Comparison of ENCODE assay signal across 11 cellular contexts in genomic region chr9:120610975-120611689, GRCh38. TPM values are rescaled to one million over a fixed set of nuclear protein-coding genes. Genes with fewer than 3 reads are reported as not detected.
A peak's percentile ranks its signal among the peaks of the same experiment; 100 is the strongest.
DNase-seq lines count a peak whose midpoint lies in the region; ATAC-seq and TF ChIP-seq lines count a peak whose summit lies in the region.
"Had no signal": no experiment of that assay in that cellular context is flagged by ENCODE, and none has a peak within 500 bp of the region (broad histone marks: within the 10 kb centered on the region; RNA-seq: fewer than 3 reads in every experiment).

No MANE protein-coding gene starts in this region.

- H3K27ac Mint-ChIP-seq in MCF 10A (ENCODE audit: low read depth, unreplicated experiment) (no peak overlapping the region), mesothelial cell of epicardium (no peak overlapping the region)

- CTCF ChIA-PET in mammary epithelial cell (lab: Charles Lee; ENCODE audit: low non-redundant PET) = interaction anchor here (0.8 kb wide), 1 partner anchor 78 kb away, joined by 4 read pairs; no protein-coding TSS in a partner anchor
- CTCF ChIA-PET in MCF 10A (lab: Yijun Ruan, JAX) = interaction anchor here (0.5 to 3.1 kb wide), 6 partner anchors 12 to 455 kb away, joined by 3 to 9 read pairs (median 3); no protein-coding TSS in a partner anchor

- H3K9me3 ChIP-seq in mammary epithelial cell (replicated peaks; ENCODE audit: insufficient read depth, low read length) = no peaks in the 10 kb centered on the region
- H3K9me3 ChIP-seq in OCI-LY1 (ENCODE audit: low read length) = no peaks in the 10 kb centered on the region
- H3K9me3 ChIP-seq: testis had no signal

- no peaks in the 10 kb centered on the region for H3F3A ChIP-seq in OCI-LY1 (ENCODE audit: insufficient read depth, low read length)

- H3K4me2 ChIP-seq in mammary epithelial cell (ENCODE audit: insufficient read depth, low read depth, low read length) = peak overlapping the region; percentile 63
- no peak overlapping the region for H3K4me2 ChIP-seq in OCI-LY1 (ENCODE audit: low read length)

- H4K20me1 ChIP-seq in mammary epithelial cell (ENCODE audit: insufficient read depth, low read length) (no peaks in the 10 kb centered on the region), OCI-LY1 (ENCODE audit: insufficient read depth, low read length) (no peaks in the 10 kb centered on the region)

- H3K27me3 ChIP-seq in mammary epithelial cell (ENCODE audit: insufficient read depth, low read length) (no peaks in the 10 kb centered on the region), OCI-LY1 (ENCODE audit: insufficient read depth, low read length) (no peaks in the 10 kb centered on the region)
- H3K27me3 ChIP-seq: testis had no signal

- H3K36me3 ChIP-seq in mammary epithelial cell (ENCODE audit: insufficient read depth, low read length) = peaks cover 2% of the 10 kb centered on the region
- peaks cover 12% of the 10 kb centered on the region; the same call in 1 of the 2 replicates for H3K36me3 ChIP-seq in OCI-LY1 (ENCODE audit: insufficient read depth, low read length)

- H3K4me1 ChIP-seq in mammary epithelial cell (ENCODE audit: insufficient read depth, low read length) = peaks cover 52% of the 10 kb centered on the region
- H3K4me1 ChIP-seq in OCI-LY1 (ENCODE audit: insufficient read depth, low read length, severe bottlenecking) = no peaks in the 10 kb centered on the region
- H3K4me1 ChIP-seq: testis had no signal

- TF ChIP-seq CTCF in mammary epithelial cell (conservative IDR thresholded peaks at IDR 0.05 in 1 of 2, IDR thresholded peaks at IDR 0.05 in 1 of 2; ENCODE audit: extremely low read depth in 1 of 2, insufficient read depth in 1 of 2, low read depth in 1 of 2, low read length in 2 of 2) = peak; percentile 43 to 45
- no peak for TF ChIP-seq CTCF in MCF 10A (IDR thresholded peaks at IDR 0.05; ENCODE audit: unreplicated experiment)
- TF ChIP-seq CTCF in OCI-LY1 (IDR thresholded peaks at IDR 0.05; ENCODE audit: low read length) = peak; percentile 24; the same call in 1 of the 2 replicates
- TF ChIP-seq CTCF in epithelial cell of proximal tubule (conservative IDR thresholded peaks at IDR 0.05; ENCODE audit: low read depth, low read length) = peak; percentile 34
- TF ChIP-seq CTCF in retinal pigment epithelial cell (conservative IDR thresholded peaks at IDR 0.05; ENCODE audit: low read depth, low read length) = peak; percentile 33
- no peak for TF ChIP-seq CTCF in mesothelial cell of epicardium (IDR thresholded peaks at IDR 0.05; ENCODE audit: unreplicated experiment)

- intact Hi-C loops in mammary epithelial cell (cut with micrococcal nuclease) (loop anchor here (2.0 to 10.0 kb wide), 2 partner anchors 78 to 234 kb away; partner anchors contain the start of gene PSMD5), MCF 10A (cut with micrococcal nuclease) (no loop called here)

- in situ Hi-C loops in mammary epithelial cell (cut with MboI; ENCODE audit: low sequenced_read_pairs in 2 of 2) = loop anchor here in 1 of 2 donors (25.0 kb wide), 1 partner anchor 326 kb away; the partner anchor contains the start of gene TRAF1

- POLR2A ChIA-PET in MCF 10A (lab: Yijun Ruan, JAX) = interaction anchor here (0.7 kb wide), 1 partner anchor 98 kb away, joined by 4 read pairs; no protein-coding TSS in a partner anchor

- BruUV-seq in mammary epithelial cell (replicated peaks; lab: Mats Ljungman, UMichigan) (no TSS peak), MCF 10A (replicated peaks; lab: Mats Ljungman, UMichigan) (no TSS peak)

- H3K4me3 ChIP-seq in mammary epithelial cell (replicated peaks in 1 of 3; ENCODE audit: insufficient read depth in 1 of 3, low read depth in 2 of 3, low read length in 3 of 3) (no peak overlapping the region), OCI-LY1 (ENCODE audit: low read depth, low read length, poor library complexity, severe bottlenecking) (no peak overlapping the region), epithelial cell of proximal tubule (ENCODE audit: low read depth, low read length) (no peak overlapping the region), retinal pigment epithelial cell (ENCODE audit: low read length) (no peak overlapping the region)
- H3K4me3 ChIP-seq: testis had no signal

- no peaks in the 10 kb centered on the region for H3K79me2 ChIP-seq in mammary epithelial cell (ENCODE audit: insufficient read depth, low read length)
- no peaks in the 10 kb centered on the region for H3K79me2 ChIP-seq in OCI-LY1 (ENCODE audit: insufficient read depth, low read length)

- H3K4me1 Mint-ChIP-seq in MCF 10A (ENCODE audit: insufficient read depth, unreplicated experiment) = peaks cover 20% of the 10 kb centered on the region
- H3K4me1 Mint-ChIP-seq in mesothelial cell of epicardium = no peaks in the 10 kb centered on the region
- H3K4me1 Mint-ChIP-seq: naive B cell had no signal

- peaks cover 9% of the 10 kb centered on the region for H3K9me3 Mint-ChIP-seq in MCF 10A (ENCODE audit: unreplicated experiment)
- peaks cover 5% of the 10 kb centered on the region for H3K9me3 Mint-ChIP-seq in mesothelial cell of epicardium
- H3K9me3 Mint-ChIP-seq: naive B cell had no signal

- H3K9me2 ChIP-seq in OCI-LY1 (ENCODE audit: low read depth, low read length) = no peaks in the 10 kb centered on the region

- peaks cover 9% of the 10 kb centered on the region for H3K36me3 Mint-ChIP-seq in MCF 10A (ENCODE audit: insufficient read depth, unreplicated experiment)
- peaks cover 20% of the 10 kb centered on the region for H3K36me3 Mint-ChIP-seq in mesothelial cell of epicardium

- DNase-seq in mammary epithelial cell (peak; percentile 83), MCF 10A (ENCODE audit: unreplicated experiment) (no peak), epithelial cell of proximal tubule (ENCODE audit: low read depth) (peak; percentile 10), retinal pigment epithelial cell (ENCODE audit: low read depth) (no peak), mesothelial cell of epicardium (ENCODE audit: low spot score in 2 of 2, unreplicated experiment in 2 of 2) (no peak)
- DNase-seq: C1 segment of cervical spinal cord, naive B cell, testis had no signal

- ATAC-seq in GM19035 (IDR thresholded peaks at IDR 0.05; ENCODE audit: unreplicated experiment) (no peak), HG03159 (IDR thresholded peaks at IDR 0.05; ENCODE audit: unreplicated experiment) (no peak)

- H3K9ac ChIP-seq in mammary epithelial cell (ENCODE audit: insufficient read depth, low read length) = peak overlapping the region; percentile 39
- no peak overlapping the region for H3K9ac ChIP-seq in OCI-LY1 (ENCODE audit: low read length)

- H3K27me3 Mint-ChIP-seq in MCF 10A (ENCODE audit: insufficient read depth, unreplicated experiment) (no peaks in the 10 kb centered on the region), mesothelial cell of epicardium (ENCODE audit: low read depth) (no peaks in the 10 kb centered on the region)
- H3K27me3 Mint-ChIP-seq: naive B cell had no signal

- H3K4me3 Mint-ChIP-seq in MCF 10A (ENCODE audit: unreplicated experiment) (no peak overlapping the region), mesothelial cell of epicardium (no peak overlapping the region)
- H3K4me3 Mint-ChIP-seq: naive B cell had no signal

- H2AFZ ChIP-seq in mammary epithelial cell (ENCODE audit: low read depth, low read length) (peak overlapping the region; percentile 23), OCI-LY1 (ENCODE audit: low read length) (no peak overlapping the region)

- dilution Hi-C loops in mammary epithelial cell (cut with HindIII; ENCODE audit: low sequenced_read_pairs) = no loop called here

- H3K27ac ChIP-seq in mammary epithelial cell (ENCODE audit: insufficient read depth, low read depth, low read length) (peak overlapping the region; percentile 74), OCI-LY1 (ENCODE audit: low read depth, low read length, poor library complexity, severe bottlenecking) (no peak overlapping the region)
- H3K27ac ChIP-seq: testis had no signal

RNA-seq across cellular contexts. Expression of gene CDK5RAP2, which starts 31.2 kb away (rescaled TPM):
- 10 to 100 TPM; 31.8 to 43.5 TPM for total RNA-seq in mammary epithelial cell
- polyA plus RNA-seq in mammary epithelial cell = 19.8 TPM
- 33.3 TPM for polyA minus RNA-seq in mammary epithelial cell
- 43.4 and 50.0 TPM in 2 replicates for total RNA-seq in MCF 10A (2022)
- 32.1 and 38.7 TPM in 2 replicates for total RNA-seq in epithelial cell of proximal tubule
- total RNA-seq in mesothelial cell of epicardium = 66.0 to 75.5 TPM (median 71.0 TPM) in 3 replicates

Comparison
In these comparisons a context has a peak if more than half of its experiments do, and no peak if none do; other contexts are left out.
1. DNase-seq: peak in mammary epithelial cell (single experiment) and epithelial cell of proximal tubule (single experiment); none in MCF 10A (single experiment), retinal pigment epithelial cell (single experiment) and mesothelial cell of epicardium (0 of 2).
2. CTCF ChIP-seq: peak in mammary epithelial cell (2 of 2), OCI-LY1 (single experiment), epithelial cell of proximal tubule (single experiment) and retinal pigment epithelial cell (single experiment); none in MCF 10A (single experiment) and mesothelial cell of epicardium (single experiment).